Comparison of ENCODE assay signal across 14 cellular contexts in the genomic region with DNA sequence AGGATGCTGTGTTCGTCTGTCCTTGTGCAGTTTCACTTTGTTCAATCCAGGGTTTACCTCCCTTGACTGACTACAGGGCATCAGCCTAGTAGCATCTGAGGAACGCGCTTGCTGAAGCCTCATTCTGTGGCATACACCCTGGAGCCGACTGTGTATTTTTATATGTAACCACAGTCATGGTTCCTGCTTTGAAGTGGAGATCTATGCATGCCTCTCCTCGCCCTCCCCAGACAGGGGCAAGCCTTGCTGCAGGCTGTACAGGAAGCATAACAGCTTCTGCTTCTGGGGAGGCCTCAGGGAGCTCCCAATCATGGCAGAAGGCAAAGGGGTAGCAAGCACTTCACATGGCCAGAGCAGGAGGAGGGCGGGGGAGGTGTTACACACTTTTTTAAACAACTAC.
"Had no signal": no experiment of that assay in that cellular context is flagged by ENCODE, and none has a peak within 500 bp of the region (broad histone marks: within the 10 kb centered on the region; RNA-seq: fewer than 3 reads in every experiment).

No MANE protein-coding gene starts in this region.

- H3K79me2 ChIP-seq: hepatocyte had no signal

- H3K36me3 ChIP-seq: sigmoid colon, tibial artery, uterus had no signal

- H3K36me3 Mint-ChIP-seq: brain had no signal

- H3K27ac ChIP-seq: hepatocyte, sigmoid colon, tibial artery, uterus had no signal

- H2AFZ ChIP-seq: hepatocyte had no signal

- H3K9me3 Mint-ChIP-seq: dendritic cell treated with granulocyte-macrophage colony-stimulating factor and Interleukin-4, amounts not matched to agents 40 ng/mL and 50 ng/mL, for 4 days had no signal

- H3K4me1 Mint-ChIP-seq: neural crest cell had no signal

- H3K27me3 ChIP-seq: hepatocyte, sigmoid colon, uterus had no signal

- H3K4me1 ChIP-seq: sigmoid colon, tibial artery, uterus had no signal

- H3K4me3 Mint-ChIP-seq: brain; dendritic cell treated with granulocyte-macrophage colony-stimulating factor and Interleukin-4, amounts not matched to agents 40 ng/mL and 50 ng/mL, for 4 days; neural crest cell had no signal

- DNase-seq: activated CD8-positive, alpha-beta memory T cell treated with anti-CD3 and anti-CD28 coated beads for 24 hours; activated gamma-delta T cell treated with Interleukin-2 at 50 U/mL for 16 hours; amniotic stem cell; cerebellar nuclear complex; kidney; mesendoderm; sigmoid colon; stimulated activated CD4-positive, alpha-beta T cell treated with anti-CD3 and anti-CD28 coated beads, Interleukin-4, amount 100 ng/mL, for 1 hour; tibial artery; uterus had no signal

- H3K4me3 ChIP-seq: hepatocyte, sigmoid colon, tibial artery, uterus had no signal

- H3K4me2 ChIP-seq: hepatocyte had no signal

- H3K27ac Mint-ChIP-seq: brain; dendritic cell treated with granulocyte-macrophage colony-stimulating factor and Interleukin-4, amounts not matched to agents 40 ng/mL and 50 ng/mL, for 4 days had no signal

- H3K9me3 ChIP-seq: sigmoid colon, tibial artery, uterus had no signal

- H3K27me3 Mint-ChIP-seq: dendritic cell treated with granulocyte-macrophage colony-stimulating factor and Interleukin-4, amounts not matched to agents 40 ng/mL and 50 ng/mL, for 4 days had no signal
